ENCODE assay signal across 18 cellular contexts in the genomic region with DNA sequence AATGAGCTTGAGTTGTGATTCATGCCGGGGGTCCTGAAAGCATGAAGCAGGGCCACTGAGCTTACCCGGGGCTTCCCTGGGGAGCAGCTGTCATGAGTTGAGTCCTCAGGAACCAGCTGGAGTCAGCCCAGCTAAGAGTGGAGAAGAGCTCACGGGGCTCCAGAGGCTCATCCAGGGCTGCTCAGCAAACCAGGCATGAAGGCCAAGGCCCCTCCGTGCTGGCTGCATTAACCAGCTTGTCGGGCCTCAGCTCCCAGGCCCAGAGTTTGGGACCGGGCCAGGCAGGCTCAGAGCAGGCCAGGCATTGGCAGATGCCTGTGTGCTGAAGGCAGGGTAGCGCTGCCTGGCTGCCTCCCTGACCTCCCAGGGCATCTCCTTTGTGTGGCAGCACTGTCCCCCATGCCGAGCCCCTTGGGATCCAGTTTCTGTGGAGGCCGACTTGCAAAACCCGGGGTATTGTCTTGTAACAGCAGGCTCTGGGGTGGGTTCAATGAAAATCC.
DNase-seq lines count a peak whose midpoint lies in the region; ATAC-seq and TF ChIP-seq lines count a peak whose summit lies in the region.
"Had no signal": no experiment of that assay in that cellular context is flagged by ENCODE, and none has a peak within 500 bp of the region (broad histone marks: within the 10 kb centered on the region; RNA-seq: fewer than 3 reads in every experiment).

No MANE protein-coding gene starts in this region.

- 61% methylated on average over 10 of the region's 10 CpGs for WGBS in HUES64

- H3K9ac ChIP-seq in HUES64 (ENCODE audit: low read depth, low read length): no peak overlapping the region

- H3K36me3 ChIP-seq in A673 (ENCODE audit: insufficient read depth, low read length, poor library complexity, severe bottlenecking) (no peaks in the 10 kb centered on the region), HUES64 (ENCODE audit: insufficient read depth, low read length) (no peaks in the 10 kb centered on the region)
- H3K36me3 ChIP-seq: esophagus muscularis mucosa, lower lobe of right lung, neutrophil had no signal

- peaks cover 8% of the 10 kb centered on the region for H3K4me1 Mint-ChIP-seq in brain
- no peaks in the 10 kb centered on the region for H3K4me1 Mint-ChIP-seq in activated naive CD8-positive, alpha-beta T cell treated with anti-CD3 and anti-CD28 coated beads, Interleukin-2, amount 50 U/mL, for 24 hours

- H3K9me3 Mint-ChIP-seq in brain: peaks cover 26 to 41% (median 33%) of the 10 kb centered on the region in 5 experiments
- H3K9me3 Mint-ChIP-seq in activated naive CD8-positive, alpha-beta T cell treated with anti-CD3 and anti-CD28 coated beads, Interleukin-2, amount 50 U/mL, for 24 hours: peaks cover 32% of the 10 kb centered on the region

- no TSS peak for BruUV-seq in A673 (replicated peaks; lab: Mats Ljungman, UMichigan)

- peak overlapping the region in 4 of 5 experiments; percentile 13 to 88 (median 70) for H3K27ac Mint-ChIP-seq in brain
- H3K27ac Mint-ChIP-seq in activated naive CD8-positive, alpha-beta T cell treated with anti-CD3 and anti-CD28 coated beads, Interleukin-2, amount 50 U/mL, for 24 hours: no peak overlapping the region
- H3K27ac Mint-ChIP-seq: stimulated activated naive CD8-positive, alpha-beta T cell treated with anti-CD3 and anti-CD28 coated beads, Interleukin-15, Interleukin-2, amounts not matched to agents 100 ng/mL and 50 ng/mL, for 24 hours had no signal

- POLR2A ChIA-PET in A673 (lab: Charles Lee; ENCODE audit: low non-redundant PET): no interaction called here

- DNase-seq in A673 (ENCODE audit: low spot score): peak; percentile 86
- peak; percentile 6 for DNase-seq in iris pigment epithelial cell (ENCODE audit: low read depth)
- no peak for DNase-seq in kidney glomerular epithelial cell (lab: John Stamatoyannopoulos, UW)
- no peak for DNase-seq in activated gamma-delta T cell treated with Interleukin-2 at 50 U/mL for 16 hours
- no peak for DNase-seq in activated naive CD8-positive, alpha-beta T cell treated with anti-CD3 and anti-CD28 coated beads, Interleukin-2, amount 50 U/mL, for 24 hours
- DNase-seq: activated CD8-positive, alpha-beta memory T cell treated with anti-CD3 and anti-CD28 coated beads, Interleukin-2, amount 50 U/mL, for 48 hours; activated naive CD4-positive, alpha-beta T cell treated with anti-CD3 and anti-CD28 coated beads, Interleukin-2, amount 50 U/mL, for 16 hours; DMS153; lower lobe of right lung; NCI-H510A; PC-3 had no signal

- H3K4me3 ChIP-seq in A673 (ENCODE audit: low read depth, low read length, poor library complexity, severe bottlenecking) (no peak overlapping the region), HUES64 (ENCODE audit: low read length) (no peak overlapping the region)
- H3K4me3 ChIP-seq: esophagus muscularis mucosa, lower lobe of right lung, skin epidermis had no signal

- H3K27me3 ChIP-seq in A673 (replicated peaks; ENCODE audit: insufficient read depth, low read depth, low read length, poor library complexity) (no peaks in the 10 kb centered on the region), HUES64 (ENCODE audit: insufficient read depth, low read length) (peaks cover 10% of the 10 kb centered on the region; the same call in 1 of the 2 replicates)
- H3K27me3 ChIP-seq: esophagus muscularis mucosa, neutrophil had no signal

- H3K36me3 Mint-ChIP-seq in brain: peaks cover 17% of the 10 kb centered on the region
- H3K36me3 Mint-ChIP-seq in activated naive CD8-positive, alpha-beta T cell treated with anti-CD3 and anti-CD28 coated beads, Interleukin-2, amount 50 U/mL, for 24 hours (ENCODE audit: low read depth): peaks cover 11% of the 10 kb centered on the region

- H3K27ac ChIP-seq in A673 (ENCODE audit: low read depth, low read length, poor library complexity, severe bottlenecking): no peak overlapping the region
- H3K27ac ChIP-seq in HUES64 (ENCODE audit: low read depth, low read length): peak overlapping the region; percentile 55; the same call in 1 of the 2 replicates
- H3K27ac ChIP-seq: esophagus muscularis mucosa, lower lobe of right lung, neutrophil had no signal

- intact Hi-C loops in A673 (cut with micrococcal nuclease; ENCODE audit: unreplicated experiment): no loop called here

- no peak for ATAC-seq in GM21717 (IDR thresholded peaks at IDR 0.05; ENCODE audit: unreplicated experiment)
- no peak for ATAC-seq in activated naive CD8-positive, alpha-beta T cell treated with anti-CD3 and anti-CD28 coated beads, Interleukin-2, amount 50 U/mL, for 24 hours
- ATAC-seq: lower lobe of right lung, PC-3 had no signal

- H3K4me3 Mint-ChIP-seq in brain: no peak overlapping the region
- H3K4me3 Mint-ChIP-seq in activated naive CD8-positive, alpha-beta T cell treated with anti-CD3 and anti-CD28 coated beads, Interleukin-2, amount 50 U/mL, for 24 hours: no peak overlapping the region
- H3K4me3 Mint-ChIP-seq: stimulated activated naive CD8-positive, alpha-beta T cell treated with anti-CD3 and anti-CD28 coated beads, Interleukin-15, Interleukin-2, amounts not matched to agents 100 ng/mL and 50 ng/mL, for 24 hours had no signal

- TF ChIP-seq CTCF in A673 (conservative IDR thresholded peaks at IDR 0.05; ENCODE audit: low read depth, low read length) (no peak), brain (conservative IDR thresholded peaks at IDR 0.05) (no peak)

- H3K27me3 Mint-ChIP-seq in brain: peaks cover 7% of the 10 kb centered on the region
- peaks cover 4% of the 10 kb centered on the region for H3K27me3 Mint-ChIP-seq in activated naive CD8-positive, alpha-beta T cell treated with anti-CD3 and anti-CD28 coated beads, Interleukin-2, amount 50 U/mL, for 24 hours

- peaks cover 14% of the 10 kb centered on the region for H3K9me3 ChIP-seq in A673 (ENCODE audit: low read depth, low read length, poor library complexity, severe bottlenecking)
- H3K9me3 ChIP-seq in HUES64 (ENCODE audit: insufficient read depth, low read depth, low read length): peaks cover 22% of the 10 kb centered on the region

- CTCF ChIA-PET in A673 (lab: Charles Lee): no interaction called here

- no peaks in the 10 kb centered on the region for H3K4me1 ChIP-seq in A673 (ENCODE audit: insufficient read depth, low read length, poor library complexity, severe bottlenecking)
- peaks cover 16% of the 10 kb centered on the region; the same call in 1 of the 2 replicates for H3K4me1 ChIP-seq in HUES64 (ENCODE audit: insufficient read depth, low read length)
- H3K4me1 ChIP-seq: esophagus muscularis mucosa, lower lobe of right lung had no signal

Comparison
In these comparisons a context has a peak if more than half of its experiments do, and no peak if none do; other contexts are left out.
1. DNase-seq: peak in A673 (single experiment) and iris pigment epithelial cell (single experiment); none in kidney glomerular epithelial cell (single experiment), activated gamma-delta T cell treated with Interleukin-2 at 50 U/mL for 16 hours (single experiment) and activated naive CD8-positive, alpha-beta T cell treated with anti-CD3 and anti-CD28 coated beads, Interleukin-2, amount 50 U/mL, for 24 hours (single experiment).